Comparison of ENCODE assay signal across 31 cellular contexts in the genomic region with DNA sequence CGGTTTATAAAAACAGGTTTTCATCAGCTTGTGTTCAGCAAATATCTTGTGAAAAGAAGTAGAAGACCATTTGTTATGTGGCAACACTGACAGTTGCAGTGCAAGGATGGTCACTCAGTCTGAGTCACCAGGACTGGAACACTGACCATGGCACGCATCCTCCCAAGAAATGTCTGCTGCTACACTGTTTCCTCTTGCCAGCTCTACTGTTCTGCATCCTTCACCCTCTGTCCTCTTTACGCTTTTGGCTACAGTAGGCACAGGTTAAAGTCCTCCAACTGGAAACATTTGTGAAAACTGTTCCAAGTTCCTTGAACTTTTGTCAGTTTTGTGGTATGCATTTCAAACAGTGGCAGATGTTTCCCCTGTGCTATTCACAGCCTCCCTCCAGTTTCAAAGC. TPM values are rescaled to one million over a fixed set of nuclear protein-coding genes. Genes with fewer than 3 reads are reported as not detected.
"Had no signal": no experiment of that assay in that cellular context is flagged by ENCODE, and none has a peak within 500 bp of the region (broad histone marks: within the 10 kb centered on the region; RNA-seq: fewer than 3 reads in every experiment).

No MANE protein-coding gene starts in this region.

- H3K9me3 ChIP-seq: Peyer's patch, SJSA1, SK-N-SH had no signal

- DNase-seq: activated CD4-positive, alpha-beta T cell treated with anti-CD3 and anti-CD28 coated beads, Interleukin-2, amount 10 ng/mL, durations not matched to agents 24 days and 14 days; activated CD4-positive, alpha-beta T cell treated with anti-CD3 and anti-CD28 coated beads, Interleukin-2, amount 50 U/mL, for 4 hours; activated CD8-positive, alpha-beta T cell treated with anti-CD3 and anti-CD28 coated beads for 36 hours; activated effector memory CD4-positive, alpha-beta T cell treated with anti-CD3 and anti-CD28 coated beads, Interleukin-2, amount 50 U/mL, for 16 hours; activated naive CD4-positive, alpha-beta T cell; activated naive CD4-positive, alpha-beta T cell treated with anti-CD3 and anti-CD28 coated beads, Interleukin-2, amount 50 U/mL, for 16 hours; activated naive CD8-positive, alpha-beta T cell treated with anti-CD3 and anti-CD28 coated beads for 36 hours; activated T-cell treated with anti-CD3 and anti-CD28 coated beads, Interleukin-2, amount 50 U/mL, for 1 hour; activated T-cell treated with anti-CD3 and anti-CD28 coated beads, Interleukin-2, amount 50 U/mL, for 72 hours; amniotic stem cell; aorta; brain microvascular endothelial cell; MM.1S; MV-4-11; NCI-H1092; NCI-H146; NCI-H187; NCI-H2029 treated with DMSO at 0.1 percent for 48 hours; NCI-H2107; NCI-H345; NCI-H524 treated with DMSO at 0.1 percent for 48 hours; PC-3; Peyer's patch; RPMI8226; SHP77 treated with DMSO at 0.1 percent for 48 hours; SK-N-SH had no signal

- H3K4me2 ChIP-seq: KMS-11, SK-N-SH had no signal

- H3K27ac ChIP-seq: brain microvascular endothelial cell, cardiac muscle cell, KMS-11, Peyer's patch, SJSA1 had no signal

- H3K4me1 ChIP-seq: Peyer's patch, SJSA1 had no signal

- H3K4me3 ChIP-seq: cardiac muscle cell, Peyer's patch, SJSA1 had no signal

- H3K9ac ChIP-seq: KMS-11, SK-N-SH had no signal

- ATAC-seq: activated CD8-positive, alpha-beta T cell treated with anti-CD3 and anti-CD28 coated beads for 36 hours; activated T-cell treated with anti-CD3 and anti-CD28 coated beads, Interleukin-2, amount 50 U/mL, for 72 hours; activated T-helper 17 cell treated with anti-CD3 and anti-CD28 coated beads, Interleukin-2, amount 50 U/mL, for 72 hours; PC-3 had no signal

- H3K27me3 ChIP-seq: brain microvascular endothelial cell, cardiac muscle cell, Peyer's patch, SJSA1 had no signal

- H3K36me3 ChIP-seq: brain microvascular endothelial cell, cardiac muscle cell, Peyer's patch, SJSA1 had no signal

RNA-seq across cellular contexts. Expression of a gene that starts 39.4 kb away (rescaled TPM):
- total RNA-seq: activated CD4-positive, alpha-beta T cell treated with anti-CD3 and anti-CD28 coated beads, Interleukin-2, amount 10 ng/mL, durations not matched to agents 24 days and 14 days; activated CD8-positive, alpha-beta memory T cell treated with anti-CD3 and anti-CD28 coated beads for 36 hours; activated CD8-positive, alpha-beta T cell treated with anti-CD3 and anti-CD28 coated beads for 36 hours; activated naive CD8-positive, alpha-beta T cell treated with anti-CD3 and anti-CD28 coated beads for 36 hours; activated T-cell treated with anti-CD3 and anti-CD28 coated beads, Interleukin-2, amount 50 U/mL, for 72 hours; activated T-helper 17 cell treated with anti-CD3 and anti-CD28 coated beads, Interleukin-2, amount 50 U/mL, for 72 hours had no signal
